Comparison of ENCODE assay signal across 4 cellular contexts in genomic region chr2:113314658-113315057, GRCh38. TPM values are rescaled to one million over a fixed set of nuclear protein-coding genes. Genes with fewer than 3 reads are reported as not detected.
"Had no signal": no experiment of that assay in that cellular context is flagged by ENCODE, and none has a peak within 500 bp of the region (broad histone marks: within the 10 kb centered on the region; RNA-seq: fewer than 3 reads in every experiment).

No MANE protein-coding gene starts in this region.

RNA-seq across cellular contexts. Expression of gene PAX8, which starts 35.9 kb away (rescaled TPM):
- total RNA-seq: occipital lobe, smooth muscle cell, temporal lobe had no signal
- polyA plus RNA-seq: neural cell, smooth muscle cell had no signal
